30 cellular contexts compared by ENCODE assay signal in the genomic region with DNA sequence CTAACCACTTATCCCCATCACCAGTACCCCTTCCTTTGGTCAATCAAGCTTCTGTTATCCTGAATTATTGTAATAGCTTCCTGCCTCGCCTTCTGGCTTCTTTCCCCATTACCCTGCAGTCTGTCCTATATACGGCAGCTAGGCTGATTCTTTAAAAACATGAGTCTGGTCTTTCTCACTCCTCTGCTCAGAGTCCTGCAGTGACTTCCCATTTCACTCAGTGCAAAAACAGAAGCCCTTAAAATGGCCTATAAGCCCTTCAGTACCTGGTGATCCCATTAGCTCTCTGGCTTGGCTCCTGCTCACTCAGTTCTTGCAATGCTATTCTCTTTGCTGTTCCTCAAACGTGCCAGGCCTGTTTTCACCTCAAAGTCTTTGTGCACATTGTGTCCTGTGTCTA.
"Had no signal": no experiment of that assay in that cellular context is flagged by ENCODE, and none has a peak within 500 bp of the region (broad histone marks: within the 10 kb centered on the region; RNA-seq: fewer than 3 reads in every experiment).

No MANE protein-coding gene starts in this region.

- H3K4me3 ChIP-seq: colonic mucosa, esophagus muscularis mucosa, gastroesophageal sphincter, heart right ventricle, lung, neural progenitor cell, right lobe of liver, suprapubic skin, transverse colon, vagina had no signal

- H2AFZ ChIP-seq: neural progenitor cell, parathyroid adenoma had no signal

- H3K79me2 ChIP-seq: parathyroid adenoma had no signal

- ATAC-seq: foreskin keratinocyte; gastroesophageal sphincter; left colon; naive thymus-derived CD4-positive, alpha-beta T cell; right lobe of liver; stimulated activated naive CD8-positive, alpha-beta T cell treated with anti-CD3 and anti-CD28 coated beads, Interleukin-15, amount 100 ng/mL, for 72 hours had no signal

- H3K36me3 Mint-ChIP-seq: naive thymus-derived CD4-positive, alpha-beta T cell; neural progenitor cell had no signal

- H3K4me3 Mint-ChIP-seq: dendritic cell treated with granulocyte-macrophage colony-stimulating factor and Interleukin-4, amounts not matched to agents 40 ng/mL and 50 ng/mL, for 4 days; endodermal cell; naive thymus-derived CD4-positive, alpha-beta T cell; nephron; neural progenitor cell; stimulated activated naive CD8-positive, alpha-beta T cell treated with anti-CD3 and anti-CD28 coated beads, Interleukin-15, amount 100 ng/mL, for 72 hours had no signal

- H3K27ac ChIP-seq: colonic mucosa, epithelial cell of prostate, esophagus muscularis mucosa, foreskin keratinocyte, gastroesophageal sphincter, heart right ventricle, neural progenitor cell, parathyroid adenoma, right lobe of liver, suprapubic skin, transverse colon, vagina had no signal

- H3K27ac Mint-ChIP-seq: dendritic cell treated with granulocyte-macrophage colony-stimulating factor and Interleukin-4, amounts not matched to agents 40 ng/mL and 50 ng/mL, for 4 days; endodermal cell; naive thymus-derived CD4-positive, alpha-beta T cell; progenitor cell of endocrine pancreas had no signal

- H3K4me2 ChIP-seq: neural progenitor cell had no signal

- H3K4me1 ChIP-seq: colonic mucosa, gastroesophageal sphincter, neural progenitor cell, parathyroid adenoma, right lobe of liver, suprapubic skin, transverse colon, vagina had no signal

- H3K27me3 Mint-ChIP-seq: dendritic cell treated with granulocyte-macrophage colony-stimulating factor and Interleukin-4, amounts not matched to agents 40 ng/mL and 50 ng/mL, for 4 days had no signal

- H3K36me3 ChIP-seq: colonic mucosa, esophagus muscularis mucosa, gastroesophageal sphincter, heart right ventricle, neural progenitor cell, right lobe of liver, suprapubic skin, transverse colon, vagina had no signal

- H3K4me1 Mint-ChIP-seq: endodermal cell; naive thymus-derived CD4-positive, alpha-beta T cell; stimulated activated naive CD8-positive, alpha-beta T cell treated with anti-CD3 and anti-CD28 coated beads, Interleukin-15, amount 100 ng/mL, for 72 hours had no signal

- H3K27me3 ChIP-seq: colonic mucosa, gastroesophageal sphincter, neural progenitor cell, right lobe of liver, vagina had no signal

- H3K9ac ChIP-seq: neural progenitor cell, parathyroid adenoma had no signal

- H3K9me3 ChIP-seq: colonic mucosa, esophagus muscularis mucosa, gastroesophageal sphincter, heart right ventricle, right lobe of liver, suprapubic skin, transverse colon, vagina had no signal

- H3K9me3 Mint-ChIP-seq: dendritic cell treated with granulocyte-macrophage colony-stimulating factor and Interleukin-4, amounts not matched to agents 40 ng/mL and 50 ng/mL, for 4 days; endodermal cell; naive thymus-derived CD4-positive, alpha-beta T cell; nephron; neural progenitor cell; stimulated activated naive CD8-positive, alpha-beta T cell treated with anti-CD3 and anti-CD28 coated beads, Interleukin-15, amount 100 ng/mL, for 72 hours had no signal

- DNase-seq: colonic mucosa; effector CD8-positive, alpha-beta T cell; endodermal cell; foreskin keratinocyte; heart right ventricle; hippocampal formation; left colon; mesenchymal stem cell; midbrain; naive thymus-derived CD4-positive, alpha-beta T cell; right lobe of liver; small intestine; stimulated activated CD4-positive, alpha-beta T cell treated with anti-CD3 and anti-CD28 coated beads, Interleukin-12 subunit alpha, Interleukin-12 subunit beta, amount 100 ng/mL, for 4 hours; stimulated activated CD4-positive, alpha-beta T cell treated with anti-CD3 and anti-CD28 coated beads, Interleukin-1b, Interleukin-23, amount 100 ng/mL, for 48 hours; stimulated activated CD4-positive, alpha-beta T cell treated with anti-CD3 and anti-CD28 coated beads, Interleukin-4, amount 100 ng/mL, for 1 hour; stimulated activated CD8-positive, alpha-beta memory T cell treated with anti-CD3 and anti-CD28 coated beads, Interleukin-4, amount 100 ng/mL, for 48 hours; stimulated activated naive CD4-positive, alpha-beta T cell; stimulated activated naive CD8-positive, alpha-beta T cell treated with anti-CD3 and anti-CD28 coated beads, Interleukin-15, amount 100 ng/mL, for 72 hours; transverse colon had no signal
